17 cellular contexts compared by ENCODE assay signal in the genomic region with DNA sequence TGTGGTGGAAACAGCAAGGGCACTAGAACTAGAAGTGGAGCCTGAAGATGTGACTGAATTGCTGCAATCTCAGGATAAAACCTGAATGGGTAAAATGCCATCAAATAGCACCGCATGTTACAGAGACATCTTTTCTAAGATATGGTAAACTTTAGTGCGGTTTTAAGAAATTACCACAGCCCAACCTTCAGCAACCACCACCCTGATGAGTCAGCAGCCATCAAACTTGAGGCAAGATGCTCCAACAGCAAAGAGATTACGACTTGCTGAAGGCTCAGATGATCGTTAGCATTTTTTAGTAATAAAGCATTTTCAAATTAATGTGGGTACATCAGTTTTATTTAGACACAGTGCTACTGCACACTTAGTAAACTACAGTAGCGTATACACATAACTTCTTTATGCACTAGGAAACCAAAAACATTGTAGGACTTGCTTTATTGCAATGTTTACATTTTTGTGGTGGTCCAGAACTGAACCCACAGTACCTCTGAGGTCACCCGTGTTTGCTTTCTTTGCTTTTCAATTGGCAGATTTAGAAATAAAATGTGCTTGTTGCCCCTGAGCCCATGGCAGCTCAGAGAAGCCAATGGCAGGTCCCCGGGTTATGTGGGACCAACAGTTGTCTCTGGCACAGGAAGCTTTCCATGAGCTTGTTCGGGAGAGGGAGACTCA. TPM values are rescaled to one million over a fixed set of nuclear protein-coding genes. Genes with fewer than 3 reads are reported as not detected.
DNase-seq lines count a peak whose midpoint lies in the region; ATAC-seq, FAIRE-seq and TF ChIP-seq lines count a peak whose summit lies in the region.
"Had no signal": no experiment of that assay in that cellular context is flagged by ENCODE, and none has a peak within 500 bp of the region (broad histone marks: within the 10 kb centered on the region; RNA-seq: fewer than 3 reads in every experiment).

No MANE protein-coding gene starts in this region.

- no peak for TF ChIP-seq EP300 in K562 (IDR thresholded peaks at IDR 0.05; ENCODE audit: low read length)

- TF ChIP-seq RAD21 in K562 (CRISPR knock-in tag; conservative IDR thresholded peaks at IDR 0.05 in 1 of 2, IDR thresholded peaks at IDR 0.05 in 1 of 2), result no peak

- intact Hi-C loops in K562 (cut with micrococcal nuclease), result no loop called here

- FAIRE-seq in K562 (lab: Jason Lieb, UNC), result no peak
- FAIRE-seq: GM12892, HTR-8/SVneo had no signal

- H3K9me3 ChIP-seq in K562 (replicated peaks; ENCODE audit: control insufficient read depth, insufficient read depth, low read depth, low read length) (no peaks in the 10 kb centered on the region), smooth muscle cell (replicated peaks; ENCODE audit: low read depth) (no peaks in the 10 kb centered on the region)
- H3K9me3 ChIP-seq: upper lobe of left lung had no signal

- peak; percentile 11 for DNase-seq in activated naive CD4-positive, alpha-beta T cell treated with Interleukin-2 at 50 U/mL for 16 hours
- no peak for DNase-seq in activated naive CD4-positive, alpha-beta T cell (lab: John Stamatoyannopoulos, UW)
- DNase-seq in NOMO-1 treated with dmso at 0.1 percent for 144 hours (lab: John Stamatoyannopoulos, UW; ENCODE audit: unreplicated experiment) (peak; percentile 9), K562 (ENCODE audit: extremely low read depth in 1 of 4, low spot score in 3 of 4) (no peak), smooth muscle cell (lab: John Stamatoyannopoulos, UW; ENCODE audit: unreplicated experiment) (no peak), NCI-H82 treated with DMSO at 0.1 percent for 48 hours (lab: John Stamatoyannopoulos, UW; ENCODE audit: unreplicated experiment) (no peak), DMS53 (lab: John Stamatoyannopoulos, UW) (no peak)
- DNase-seq: anterior cingulate cortex, DMS79, NCI-H1436 treated with DMSO at 0.1 percent for 48 hours, NCI-H510A treated with DMSO at 0.1 percent for 48 hours, upper lobe of left lung had no signal

- no peak for TF ChIP-seq CTCF in K562 (IDR thresholded peaks at IDR 0.05 in 2 of 3, conservative IDR thresholded peaks at IDR 0.05 in 1 of 3; ENCODE audit: insufficient read depth in 2 of 3, low read depth in 1 of 3, low read length in 3 of 3)
- TF ChIP-seq CTCF in smooth muscle cell (IDR thresholded peaks at IDR 0.05; ENCODE audit: borderline replicate concordance, insufficient read depth, poor library complexity, severe bottlenecking), result no peak

- H3K27me3 ChIP-seq in K562 (ENCODE audit: control insufficient read depth in 2 of 2, insufficient read depth in 2 of 2, low read length in 2 of 2), result no peaks in the 10 kb centered on the region
- H3K27me3 ChIP-seq in smooth muscle cell (ENCODE audit: low read depth), result no peaks in the 10 kb centered on the region
- H3K27me3 ChIP-seq: upper lobe of left lung had no signal

- BruUV-seq in K562 (replicated peaks; lab: Mats Ljungman, UMichigan), result no TSS peak

- H3K79me2 ChIP-seq in K562 (ENCODE audit: control insufficient read depth, insufficient read depth, low read length) (peaks cover 4% of the 10 kb centered on the region; the same call in 2 of the 3 replicates), smooth muscle cell (ENCODE audit: low read depth) (peaks cover 39% of the 10 kb centered on the region)

- no peaks in the 10 kb centered on the region for H3F3A ChIP-seq in smooth muscle cell (ENCODE audit: low read depth)

- TF ChIP-seq POLR2A in K562 (conservative IDR thresholded peaks at IDR 0.05), result no peak

- 0 out of 2 replicates have a peak, but pooled peaks cover 3% of the 10 kb centered on the region for H4K20me1 ChIP-seq in K562 (replicated peaks; ENCODE audit: control insufficient read depth, insufficient read depth, low read length)
- peaks cover 90% of the 10 kb centered on the region for H4K20me1 ChIP-seq in smooth muscle cell (ENCODE audit: low read depth)

- H3K4me3 ChIP-seq in K562 (no peak overlapping the region), smooth muscle cell (no peak overlapping the region)
- H3K4me3 ChIP-seq: upper lobe of left lung had no signal

- in situ Hi-C loops in K562 (cut with MboI), result no loop called here

- H3K4me1 ChIP-seq in K562 (replicated peaks in 1 of 2; ENCODE audit: control insufficient read depth in 2 of 2, insufficient read depth in 2 of 2, low read length in 2 of 2), result peaks cover 0 to 6% of the 10 kb centered on the region in 2 experiments; a peak in 3 of 5 replicates
- no peaks in the 10 kb centered on the region for H3K4me1 ChIP-seq in smooth muscle cell (ENCODE audit: low read depth)
- H3K4me1 ChIP-seq: parathyroid adenoma, upper lobe of left lung had no signal

- no peak overlapping the region for H2AFZ ChIP-seq in K562 (ENCODE audit: low read depth, low read length)
- H2AFZ ChIP-seq in smooth muscle cell (ENCODE audit: low read depth), result no peak overlapping the region
- H2AFZ ChIP-seq: parathyroid adenoma had no signal

- H3K27ac ChIP-seq in K562 (ENCODE audit: extremely low read depth, low read depth, low read length), result no peak overlapping the region; the same call in 2 of the 3 replicates
- peak overlapping the region; percentile 70 for H3K27ac ChIP-seq in smooth muscle cell (ENCODE audit: low read depth)
- H3K27ac ChIP-seq: parathyroid adenoma, upper lobe of left lung had no signal

- H3K4me2 ChIP-seq in K562 (ENCODE audit: insufficient read depth, low read length) (no peak overlapping the region), smooth muscle cell (peak overlapping the region; percentile 31)

- H3K36me3 ChIP-seq in K562 (ENCODE audit: control insufficient read depth, insufficient read depth, low read length) (peaks cover 66% of the 10 kb centered on the region), smooth muscle cell (ENCODE audit: low read depth) (peaks cover 14% of the 10 kb centered on the region)

- no peak for ATAC-seq in K562
- no peak for ATAC-seq in GM21381 (IDR thresholded peaks at IDR 0.05; ENCODE audit: unreplicated experiment)
- ATAC-seq: Right ventricle myocardium inferior had no signal

- CTCF ChIA-PET in K562 (lab: Yijun Ruan, JAX; ENCODE audit: low intra/inter-chr PET ratio), result no interaction called here

- POLR2A ChIA-PET in K562 (lab: Yijun Ruan, JAX), result no interaction called here

- no peaks in the 10 kb centered on the region for H3K9me1 ChIP-seq in K562 (ENCODE audit: control insufficient read depth, insufficient read depth, low read length)

- H3K9ac ChIP-seq in K562 (ENCODE audit: insufficient read depth in 1 of 2, low read depth in 2 of 2, low read length in 2 of 2) (no peak overlapping the region), smooth muscle cell (ENCODE audit: low read depth) (no peak overlapping the region)
- H3K9ac ChIP-seq: parathyroid adenoma had no signal

- WGBS in K562 (ENCODE audit: insufficient coverage, low coverage, missing lambda C conversion rate), result 77% methylated on average over 8 of the region's 8 CpGs
- 70% methylated on average over 8 of the region's 8 CpGs for whole genome bisulfite sequencing in smooth muscle cell (ENCODE audit: low lambda C conversion rate)

TF ChIP-seq in K562, 482 proteins besides CTCF, POLR2A, EP300 and RAD21 (continues in another document):
- no peak for TF ChIP-seq JUND (IDR thresholded peaks at IDR 0.05; ENCODE audit: borderline replicate concordance, low read depth, low read length)
- TF ChIP-seq JUND (tag; IDR thresholded peaks at IDR 0.05; ENCODE audit: borderline replicate concordance, low read depth, low read length), result 0 out of 3 replicates have a peak, but pooled peaks have one; percentile 9

RNA-seq across cellular contexts. Expression of a gene that starts 15.9 kb away (rescaled TPM):
- total RNA-seq in K562 (2011; cell fraction: chromatin; rRNA removed; ENCODE audit: low replicate concordance), result 144 and 257 TPM in 2 replicates
- total RNA-seq in K562 (2011; cell fraction: nucleolus; rRNA removed), result 92.6 and 108 TPM in 2 replicates
- total RNA-seq in K562 (2011; cell fraction: nucleoplasm; rRNA removed), result 87.7 and 106 TPM in 2 replicates
- total RNA-seq in K562 (2014; rRNA removed), result 36.1 and 38.7 TPM in 2 replicates
- total RNA-seq in K562 (2014; rRNA removed; fragmentation: Illumina TruSeq; extraction: Trizol), result 17.0 and 19.0 TPM in 2 replicates
- total RNA-seq in K562 (2015; rRNA removed; fragmentation: Illumina TruSeq; extraction: Trizol), result 21.2 and 22.8 TPM in 2 replicates
- total RNA-seq in K562 (2021), result 41.7 and 48.1 TPM in 2 replicates
- 15.0 and 20.2 TPM in 2 replicates for polyA plus RNA-seq in K562 (2011; rRNA removed)
- polyA plus RNA-seq in K562 (2011; cell fraction: cytosol; rRNA removed), result 21.4 and 25.3 TPM in 2 replicates
- polyA plus RNA-seq in K562 (2011; cell fraction: nucleus; rRNA removed), result 38.5 and 43.6 TPM in 2 replicates
- 12.5 and 13.1 TPM in 2 replicates for polyA plus RNA-seq in K562 (2012)
- polyA plus RNA-seq in K562 (2014; fragmentation: Illumina TruSeq; extraction: Trizol), result 9.0 and 11.8 TPM in 2 replicates
- polyA plus RNA-seq in K562 (2014; fragmentation: Nextera tagmentation; extraction: Ambion mirVana), result 1 to 10 TPM; 1.9 to 2.9 TPM
- polyA plus RNA-seq in K562 (2014; rRNA removed), result 18.4 and 18.6 TPM in 2 replicates
- 26.2 and 28.2 TPM in 2 replicates for polyA minus RNA-seq in K562 (2011; rRNA and poly(A)+ RNA removed)
- 43.5 and 57.6 TPM in 2 replicates for polyA minus RNA-seq in K562 (2011; cell fraction: cytosol; rRNA and poly(A)+ RNA removed)
- polyA minus RNA-seq in K562 (2011; cell fraction: nucleus; rRNA and poly(A)+ RNA removed), result 18.7 and 48.9 TPM in 2 replicates
- 34.5 and 60.1 TPM in 2 replicates for total RNA-seq in smooth muscle cell
- 25.1 and 53.1 TPM in 2 replicates for polyA plus RNA-seq in smooth muscle cell

RNA-seq across cellular contexts. Expression of a gene that starts 51.1 kb away (rescaled TPM):
- total RNA-seq in K562 (2011; cell fraction: chromatin; rRNA removed; ENCODE audit: low replicate concordance), result 353 and 486 TPM in 2 replicates
- 225 and 254 TPM in 2 replicates for total RNA-seq in K562 (2011; cell fraction: nucleolus; rRNA removed)
- total RNA-seq in K562 (2011; cell fraction: nucleoplasm; rRNA removed), result 264 and 271 TPM in 2 replicates
- total RNA-seq in K562 (2014; rRNA removed) (33.6 and 42.3 TPM in 2 replicates), K562 (2014; rRNA removed; fragmentation: Illumina TruSeq; extraction: Trizol) (44.0 and 45.6 TPM in 2 replicates), K562 (2015; rRNA removed; fragmentation: Illumina TruSeq; extraction: Trizol) (49.5 and 50.4 TPM in 2 replicates), K562 (2021) (54.3 and 56.9 TPM in 2 replicates), smooth muscle cell (90.5 and 94.8 TPM in 2 replicates)
- polyA plus RNA-seq in K562 (2011; rRNA removed) (57.7 and 69.0 TPM in 2 replicates), K562 (2014; fragmentation: Illumina TruSeq; extraction: Trizol) (43.6 and 46.3 TPM in 2 replicates), K562 (2014; fragmentation: Nextera tagmentation; extraction: Ambion mirVana) (1 to 10 TPM; 3.2 TPM), K562 (2014; rRNA removed) (49.7 and 51.6 TPM in 2 replicates), smooth muscle cell (56.4 and 79.8 TPM in 2 replicates)
- 41.4 and 48.0 TPM in 2 replicates for polyA plus RNA-seq in K562 (2011; cell fraction: cytosol; rRNA removed)
- polyA plus RNA-seq in K562 (2011; cell fraction: nucleus; rRNA removed), result 224 and 322 TPM in 2 replicates
- 39.1 and 44.5 TPM in 2 replicates for polyA plus RNA-seq in K562 (2012)
- polyA minus RNA-seq in K562 (2011; rRNA and poly(A)+ RNA removed), result 139 and 163 TPM in 2 replicates
- polyA minus RNA-seq in K562 (2011; cell fraction: cytosol; rRNA and poly(A)+ RNA removed), result 46.5 and 72.4 TPM in 2 replicates
- polyA minus RNA-seq in K562 (2011; cell fraction: nucleus; rRNA and poly(A)+ RNA removed), result 105 and 129 TPM in 2 replicates

Comparison
In these comparisons a context has a peak if more than half of its experiments do, and no peak if none do; other contexts are left out.
1. DNase-seq: peak in activated naive CD4-positive, alpha-beta T cell treated with Interleukin-2 at 50 U/mL for 16 hours (single experiment) and NOMO-1 treated with dmso at 0.1 percent for 144 hours (single experiment); none in activated naive CD4-positive, alpha-beta T cell (0 of 4), K562 (0 of 4), smooth muscle cell (single experiment), NCI-H82 treated with DMSO at 0.1 percent for 48 hours (single experiment) and DMS53 (single experiment).